Comparison of ENCODE assay signal across 8 cellular contexts in the genomic region with DNA sequence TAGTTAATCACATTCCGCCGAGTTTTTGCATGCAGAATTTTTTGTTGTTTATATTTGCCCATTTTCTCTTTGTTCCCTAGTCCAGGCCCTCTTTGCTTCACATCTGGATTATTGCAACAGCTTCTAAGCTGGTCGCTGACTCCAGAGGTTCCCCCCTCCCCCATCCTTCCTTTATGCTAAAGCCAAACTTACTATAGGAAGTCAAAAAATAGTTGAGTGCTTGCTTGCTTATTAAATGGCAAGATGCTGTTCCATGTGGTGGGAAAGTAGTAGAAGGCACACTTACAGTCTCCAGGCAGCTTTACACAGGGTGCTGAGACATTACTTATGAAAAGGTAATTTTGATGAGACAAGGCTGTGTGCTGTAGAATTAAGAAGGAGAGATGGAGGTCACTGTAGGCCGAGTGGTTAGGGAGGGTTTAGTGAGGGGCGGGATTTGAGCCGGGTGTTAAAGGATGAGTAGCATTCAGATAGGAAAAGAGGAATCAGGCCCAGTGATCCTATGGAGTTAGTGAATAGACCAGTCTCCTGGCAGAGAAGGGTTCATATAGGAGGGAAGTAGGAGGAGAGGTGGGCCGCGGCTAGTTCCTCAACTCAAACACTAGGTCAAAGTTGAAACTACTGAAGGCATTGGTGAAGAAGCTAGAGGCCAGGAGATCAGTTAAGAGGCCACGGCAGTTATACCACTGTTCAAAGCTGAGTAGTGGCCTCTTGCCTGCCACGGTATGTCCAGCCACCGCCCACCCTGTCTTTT. TPM values are rescaled to one million over a fixed set of nuclear protein-coding genes. Genes with fewer than 3 reads are reported as not detected.
A peak's percentile ranks its signal among the peaks of the same experiment; 100 is the strongest.
DNase-seq lines count a peak whose midpoint lies in the region; ATAC-seq and TF ChIP-seq lines count a peak whose summit lies in the region.

No MANE protein-coding gene starts in this region.

- peaks cover 21% of the 10 kb centered on the region for H3K36me3 Mint-ChIP-seq in Calu3 (ENCODE audit: insufficient read depth, unreplicated experiment)

- no peaks in the 10 kb centered on the region for H3K27me3 Mint-ChIP-seq in Calu3 (ENCODE audit: unreplicated experiment)

- intact Hi-C loops in Calu3 (cut with micrococcal nuclease; ENCODE audit: unreplicated experiment) (no loop called here), colonic mucosa (cut with DNase I) (loop anchor here (10.0 kb wide), 1 partner anchor 333 kb away; no protein-coding TSS in a partner anchor)

- H3K4me3 ChIP-seq in colonic mucosa (peak overlapping the region; percentile 90), muscle layer of duodenum (ENCODE audit: low read depth in 1 of 2, low read length in 2 of 2) (peak overlapping the region; percentile 80 to 93)

- H3K36me3 ChIP-seq in colonic mucosa, result peaks cover 10% of the 10 kb centered on the region
- H3K36me3 ChIP-seq in muscle layer of duodenum (ENCODE audit: control insufficient read depth in 1 of 2, insufficient read depth in 2 of 2, low read length in 2 of 2), result peaks cover 4% of the 10 kb centered on the region in 2 donors

- peak overlapping the region; percentile 73 to 83 for H3K9ac ChIP-seq in colonic mucosa (ENCODE audit: low read depth in 2 of 2, low read length in 2 of 2)

- H3K27ac ChIP-seq in colonic mucosa (peak overlapping the region; percentile 91), muscle layer of duodenum (ENCODE audit: low read length) (no peak overlapping the region)

- H3K9me3 ChIP-seq in colonic mucosa, result no peaks in the 10 kb centered on the region
- no peaks in the 10 kb centered on the region for H3K9me3 ChIP-seq in muscle layer of duodenum (ENCODE audit: control insufficient read depth in 1 of 2, low read length in 2 of 2)

- peak overlapping the region; percentile 57 for H3K27ac Mint-ChIP-seq in Calu3 (ENCODE audit: unreplicated experiment)

- TF ChIP-seq CTCF in Calu3 (IDR thresholded peaks at IDR 0.05; ENCODE audit: unreplicated experiment) (no peak), colonic mucosa (IDR thresholded peaks at IDR 0.05) (no peak)

- no TSS peak for BruUV-seq in Calu3 (replicated peaks; lab: Mats Ljungman, UMichigan)

- H3K27me3 ChIP-seq in colonic mucosa (no peaks in the 10 kb centered on the region), muscle layer of duodenum (ENCODE audit: low read depth, low read length) (no peaks in the 10 kb centered on the region)

- ATAC-seq in HG03039 (IDR thresholded peaks at IDR 0.05; ENCODE audit: unreplicated experiment) (no peak), HG03159 (IDR thresholded peaks at IDR 0.05; ENCODE audit: unreplicated experiment) (no peak)

- peaks cover 16% of the 10 kb centered on the region for H3K4me1 ChIP-seq in colonic mucosa
- H3K4me1 ChIP-seq in muscle layer of duodenum (ENCODE audit: control insufficient read depth in 1 of 2, insufficient read depth in 2 of 2, low read length in 2 of 2), result peaks cover 14 to 25% of the 10 kb centered on the region in 2 donors

- no peaks in the 10 kb centered on the region for H3K9me3 Mint-ChIP-seq in Calu3 (ENCODE audit: low read depth, unreplicated experiment)

- CTCF ChIA-PET in Calu3 (lab: Charles Lee), result interaction anchor here (0.6 kb wide), 1 partner anchor 9 kb away, joined by 3 read pairs; no protein-coding TSS in a partner anchor

- DNase-seq in Calu3 (no peak), NOMO-1 treated with DMSO at 0.1 percent for 48 hours (lab: John Stamatoyannopoulos, UW; ENCODE audit: unreplicated experiment) (peak; percentile 67), colonic mucosa (peak; percentile 46), cerebellar cortex (ENCODE audit: low spot score) (no peak), NCI-H2029 treated with DMSO at 0.1 percent for 48 hours (lab: John Stamatoyannopoulos, UW) (no peak)

- H3K4me1 Mint-ChIP-seq in Calu3 (ENCODE audit: low read depth, unreplicated experiment), result peaks cover 20% of the 10 kb centered on the region

- H3K4me3 Mint-ChIP-seq in Calu3 (ENCODE audit: low read depth, unreplicated experiment), result peak overlapping the region; percentile 71

RNA-seq across cellular contexts. Expression of a gene that starts 1.4 kb away (rescaled TPM):
- total RNA-seq in Calu3 (2022), result 6.7 TPM in 2 replicates
- 10 to 100 TPM in 1 of 2 donors, 1 to 10 TPM in 1; 4.6 to 10.3 TPM for total RNA-seq in colonic mucosa

RNA-seq across cellular contexts. Expression of a gene that starts 52.7 kb away (rescaled TPM):
- 8.3 and 9.4 TPM in 2 replicates for total RNA-seq in Calu3 (2022)
- 10 to 100 TPM; 22.6 to 27.2 TPM for total RNA-seq in colonic mucosa

RNA-seq across cellular contexts. Expression of a gene that starts 57.0 kb away (rescaled TPM):
- total RNA-seq in Calu3 (2022) (11.9 and 13.6 TPM in 2 replicates), colonic mucosa (10 to 100 TPM; 16.3 to 18.5 TPM)

Comparison
In these comparisons a context has a peak if more than half of its experiments do, and no peak if none do; other contexts are left out.
1. DNase-seq: peak in NOMO-1 treated with DMSO at 0.1 percent for 48 hours (single experiment) and colonic mucosa (single experiment); none in Calu3 (single experiment), cerebellar cortex (single experiment) and NCI-H2029 treated with DMSO at 0.1 percent for 48 hours (single experiment).